Comparison of ENCODE assay signal across 9 cellular contexts in the genomic region with DNA sequence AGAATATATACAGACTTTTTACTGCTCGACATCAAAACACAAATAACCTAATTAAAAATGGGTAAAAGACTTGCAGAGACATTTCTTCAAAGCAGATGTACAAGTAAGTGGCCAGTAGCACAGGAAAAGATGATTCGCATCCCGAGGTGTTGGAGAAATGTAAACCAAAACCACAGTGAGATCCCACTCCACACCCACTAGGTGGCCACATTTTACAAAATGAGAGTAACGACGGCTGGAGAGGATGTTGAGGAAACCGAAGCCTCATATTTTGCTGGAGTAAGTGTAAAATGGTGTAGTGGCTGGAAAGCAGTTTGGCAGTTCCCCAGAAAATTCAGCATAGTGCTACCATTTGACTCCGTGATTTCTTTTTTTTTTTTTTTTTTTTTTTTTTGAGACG. TPM values are rescaled to one million over a fixed set of nuclear protein-coding genes. Genes with fewer than 3 reads are reported as not detected.
DNase-seq lines count a peak whose midpoint lies in the region; ATAC-seq, FAIRE-seq and TF ChIP-seq lines count a peak whose summit lies in the region.
"Had no signal": no experiment of that assay in that cellular context is flagged by ENCODE, and none has a peak within 500 bp of the region (broad histone marks: within the 10 kb centered on the region; RNA-seq: fewer than 3 reads in every experiment).

No MANE protein-coding gene starts in this region.

- H3K4me1 ChIP-seq in HepG2 (ENCODE audit: insufficient read depth, low read length), result no peaks in the 10 kb centered on the region

- no peak overlapping the region for H3K4me2 ChIP-seq in HepG2 (ENCODE audit: low read depth, low read length)

- peak overlapping the region; percentile 75 for H3K27ac Mint-ChIP-seq in activated CD4-positive, alpha-beta T cell treated with anti-CD3 and anti-CD28 coated beads, Interleukin-2, amount 10 ng/mL, durations not matched to agents 24 days and 14 days

- TF ChIP-seq EP300 in HepG2 (IDR thresholded peaks at IDR 0.05; ENCODE audit: low read depth in 2 of 2, low read length in 2 of 2), result no peak
- no peak for TF ChIP-seq EP300 in HepG2 (CRISPR knock-in tag; IDR thresholded peaks at IDR 0.05; ENCODE audit: borderline replicate concordance)

- H3K4me3 Mint-ChIP-seq in activated CD4-positive, alpha-beta T cell treated with anti-CD3 and anti-CD28 coated beads, Interleukin-2, amount 10 ng/mL, durations not matched to agents 24 days and 14 days, result peak overlapping the region; percentile 16

- no peaks in the 10 kb centered on the region for H3K9me3 ChIP-seq in HepG2 (ENCODE audit: low read length)

- no peak overlapping the region for H3K4me3 ChIP-seq in HepG2 (replicated peaks in 1 of 3; ENCODE audit: insufficient read depth in 1 of 3, low read depth in 2 of 3, low read length in 3 of 3)

- in situ Hi-C loops in SK-MEL-5 (cut with HindIII; ENCODE audit: low pct_unique_long_range_greater_than_20kb, low sequenced_read_pairs) (no loop called here), HepG2 (cut with HindIII; ENCODE audit: extremely low pct_ligation_motif_present, low pct_unique_long_range_greater_than_20kb) (loop anchor here (5.0 kb wide), 2 partner anchors 147 to 302 kb away; no protein-coding TSS in a partner anchor)

- peaks cover 20% of the 10 kb centered on the region for H3K4me1 Mint-ChIP-seq in activated CD4-positive, alpha-beta T cell treated with anti-CD3 and anti-CD28 coated beads, Interleukin-2, amount 10 ng/mL, durations not matched to agents 24 days and 14 days

- WGBS in HepG2 (ENCODE audit: low lambda C conversion rate), result 28% methylated on average over 8 of the region's 8 CpGs

- no peak overlapping the region for H2AFZ ChIP-seq in HepG2 (ENCODE audit: low read length)

- FAIRE-seq in HepG2 (lab: Jason Lieb, UNC), result peak; percentile 86

- no peak for TF ChIP-seq POLR2A in HepG2 (IDR thresholded peaks at IDR 0.05; ENCODE audit: insufficient read depth in 1 of 2, low read depth in 2 of 2, low read length in 2 of 2)

- no peaks in the 10 kb centered on the region for H3K9me3 Mint-ChIP-seq in activated CD4-positive, alpha-beta T cell treated with anti-CD3 and anti-CD28 coated beads, Interleukin-2, amount 10 ng/mL, durations not matched to agents 24 days and 14 days

- no peaks in the 10 kb centered on the region for H3K36me3 Mint-ChIP-seq in activated CD4-positive, alpha-beta T cell treated with anti-CD3 and anti-CD28 coated beads, Interleukin-2, amount 10 ng/mL, durations not matched to agents 24 days and 14 days (ENCODE audit: low read depth)

- H3K27ac ChIP-seq in HepG2 (ENCODE audit: extremely low read length, insufficient read depth, low read length), result no peak overlapping the region

- H3K79me2 ChIP-seq in HepG2 (ENCODE audit: insufficient read depth, low read length), result no peaks in the 10 kb centered on the region

- peaks cover 6 to 26% of the 10 kb centered on the region in 2 experiments; a peak in 3 of 5 replicates for H3K27me3 ChIP-seq in HepG2 (ENCODE audit: control insufficient read depth in 1 of 2, insufficient read depth in 2 of 2, low read length in 2 of 2)

- peak; percentile 86 for DNase-seq in activated CD4-positive, alpha-beta T cell treated with anti-CD3 and anti-CD28 coated beads, Interleukin-2, amount 10 ng/mL, durations not matched to agents 24 days and 14 days
- DNase-seq in activated CD4-positive, alpha-beta T cell treated with anti-CD3 and anti-CD28 coated beads, Interleukin-2, amount 50 U/mL, for 4 hours, result no peak
- DNase-seq in MV-4-11 (lab: John Stamatoyannopoulos, UW) (peak; percentile 80), SK-MEL-5 (ENCODE audit: low read depth, low spot score) (peak; percentile 80), cerebellum (ENCODE audit: low spot score) (peak; percentile 53), HepG2 (ENCODE audit: low spot score) (peak; percentile 64), stromal cell of bone marrow (ENCODE audit: low read depth) (peak; percentile 57), T1000 (lab: John Stamatoyannopoulos, UW) (no peak)

- intact Hi-C loops in activated CD4-positive, alpha-beta T cell treated with anti-CD3 and anti-CD28 coated beads, Interleukin-2, amount 10 ng/mL, durations not matched to agents 24 days and 14 days (cut with micrococcal nuclease), result loop anchor here (2.0 to 10.0 kb wide), 5 partner anchors 90 to 550 kb away; a partner anchor contains a TSS
- intact Hi-C loops in HepG2 (cut with micrococcal nuclease; ENCODE audit: unreplicated experiment), result no loop called here

- H4K20me1 ChIP-seq in HepG2 (ENCODE audit: insufficient read depth, low read length), result no peaks in the 10 kb centered on the region

- H3K9ac ChIP-seq in HepG2 (ENCODE audit: insufficient read depth, low read depth, low read length), result no peak overlapping the region

- H3K27me3 Mint-ChIP-seq in activated CD4-positive, alpha-beta T cell treated with anti-CD3 and anti-CD28 coated beads, Interleukin-2, amount 10 ng/mL, durations not matched to agents 24 days and 14 days, result peaks cover 53% of the 10 kb centered on the region

- peak; percentile 76 for TF ChIP-seq CTCF in HepG2 (CRISPR knock-in tag; IDR thresholded peaks at IDR 0.05)

- ATAC-seq in HepG2, result peak; percentile 61

- POLR2A ChIA-PET in HepG2 (lab: Yijun Ruan, JAX), result no interaction called here

- H3K36me3 ChIP-seq in HepG2 (replicated peaks in 1 of 2; ENCODE audit: control insufficient read depth in 1 of 2, insufficient read depth in 2 of 2, low read length in 2 of 2), result no peaks in the 10 kb centered on the region

- no TSS peak for BruUV-seq in HepG2 (replicated peaks; lab: Mats Ljungman, UMichigan)

- CTCF ChIA-PET in HepG2 (lab: Yijun Ruan, JAX; ENCODE audit: low intra/inter-chr PET ratio, low total read pairs), result interaction anchor here (0.7 to 3.0 kb wide), 2 partner anchors 144 to 301 kb away, joined by 3 to 13 read pairs; no protein-coding TSS in a partner anchor

- TF ChIP-seq RAD21 in HepG2 (CRISPR knock-in tag; IDR thresholded peaks at IDR 0.05), result 0 out of 2 replicates have a peak, but pooled peaks have one; percentile 19

TF ChIP-seq in HepG2, 621 proteins besides CTCF, POLR2A, EP300 and RAD21 (continues in another document):
- TF ChIP-seq HNRNPH1 (optimal IDR thresholded peaks at IDR 0.05; ENCODE audit: low read depth, low read length), result no peak

RNA-seq across cellular contexts. Expression of a gene that starts 21.3 kb away (rescaled TPM):
- 6.8 and 8.2 TPM in 2 replicates for total RNA-seq in activated CD4-positive, alpha-beta T cell treated with anti-CD3 and anti-CD28 coated beads, Interleukin-2, amount 10 ng/mL, durations not matched to agents 24 days and 14 days
- not detected in 2 replicates for total RNA-seq in SK-MEL-5 (2014; rRNA removed; shearing (Covaris generic))
- polyA plus RNA-seq in SK-MEL-5 (2015; cell fraction: cytosol; rRNA removed), result not detected in 2 replicates
- 0.15 TPM in 1 of 2 replicates, not detected in the other for polyA plus RNA-seq in SK-MEL-5 (2015; cell fraction: nucleus; rRNA removed)
- total RNA-seq in cerebellum, result 3.0 TPM
- total RNA-seq in HepG2 (2016; rRNA removed; fragmentation: Illumina TruSeq; extraction: Trizol), result not detected in 2 replicates
- total RNA-seq in HepG2 (2016; cell fraction: cytosol; rRNA removed; fragmentation: Illumina TruSeq; extraction: Trizol; ENCODE audit: low read depth), result 0.10 TPM in 1 of 2 replicates, not detected in the other
- not detected in 2 replicates for total RNA-seq in HepG2 (2016; cell fraction: insoluble cytoplasmic fraction; rRNA removed; fragmentation: Illumina TruSeq; extraction: Trizol)
- not detected in 2 replicates for total RNA-seq in HepG2 (2016; cell fraction: membrane; rRNA removed; fragmentation: Illumina TruSeq; extraction: Trizol)
- total RNA-seq in HepG2 (2016; cell fraction: nucleus; rRNA removed; fragmentation: Illumina TruSeq; extraction: Trizol), result not detected in 2 replicates
- not detected in 2 replicates for polyA plus RNA-seq in HepG2 (2011; rRNA removed)
- polyA plus RNA-seq in HepG2 (2011; cell fraction: cytosol; rRNA removed), result not detected in 2 replicates
- polyA plus RNA-seq in HepG2 (2011; cell fraction: nucleus; rRNA removed), result not detected in 2 replicates
- not detected in 2 replicates for polyA plus RNA-seq in HepG2 (2012)
- polyA plus RNA-seq in HepG2 (2016; cell fraction: cytosol; fragmentation: Illumina TruSeq; extraction: Trizol; ENCODE audit: low read depth), result not detected in 2 replicates
- not detected in 2 replicates for polyA plus RNA-seq in HepG2 (2016; cell fraction: insoluble cytoplasmic fraction; fragmentation: Illumina TruSeq; extraction: Trizol; ENCODE audit: low read depth)
- not detected in 2 replicates for polyA plus RNA-seq in HepG2 (2016; cell fraction: membrane; fragmentation: Illumina TruSeq; extraction: Trizol; ENCODE audit: low read depth)
- not detected in 2 replicates for polyA plus RNA-seq in HepG2 (2016; cell fraction: nucleus; fragmentation: Illumina TruSeq; extraction: Trizol; ENCODE audit: insufficient read depth, low read depth)
- not detected in 2 replicates for polyA minus RNA-seq in HepG2 (2011; rRNA and poly(A)+ RNA removed; ENCODE audit: low replicate concordance)
- polyA minus RNA-seq in HepG2 (2011; cell fraction: cytosol; rRNA and poly(A)+ RNA removed), result not detected in 2 replicates
- polyA minus RNA-seq in HepG2 (2011; cell fraction: nucleus; rRNA and poly(A)+ RNA removed), result not detected in 2 replicates

RNA-seq across cellular contexts. Expression of a gene that starts 24.1 kb away (rescaled TPM):
- not detected in 2 replicates for total RNA-seq in activated CD4-positive, alpha-beta T cell treated with anti-CD3 and anti-CD28 coated beads, Interleukin-2, amount 10 ng/mL, durations not matched to agents 24 days and 14 days
- not detected in 2 replicates for total RNA-seq in SK-MEL-5 (2014; rRNA removed; shearing (Covaris generic))
- polyA plus RNA-seq in SK-MEL-5 (2015; cell fraction: cytosol; rRNA removed), result not detected in 2 replicates
- polyA plus RNA-seq in SK-MEL-5 (2015; cell fraction: nucleus; rRNA removed), result not detected in 2 replicates
- total RNA-seq in cerebellum, result not detected
- not detected in 2 replicates for total RNA-seq in HepG2 (2016; rRNA removed; fragmentation: Illumina TruSeq; extraction: Trizol)
- total RNA-seq in HepG2 (2016; cell fraction: cytosol; rRNA removed; fragmentation: Illumina TruSeq; extraction: Trizol; ENCODE audit: low read depth), result not detected in 2 replicates
- total RNA-seq in HepG2 (2016; cell fraction: insoluble cytoplasmic fraction; rRNA removed; fragmentation: Illumina TruSeq; extraction: Trizol), result not detected in 2 replicates
- total RNA-seq in HepG2 (2016; cell fraction: membrane; rRNA removed; fragmentation: Illumina TruSeq; extraction: Trizol), result not detected in 2 replicates
- total RNA-seq in HepG2 (2016; cell fraction: nucleus; rRNA removed; fragmentation: Illumina TruSeq; extraction: Trizol), result not detected in 2 replicates
- polyA plus RNA-seq in HepG2 (2011; rRNA removed), result not detected in 2 replicates
- polyA plus RNA-seq in HepG2 (2011; cell fraction: cytosol; rRNA removed), result not detected in 2 replicates
- polyA plus RNA-seq in HepG2 (2011; cell fraction: nucleus; rRNA removed), result not detected in 2 replicates
- not detected in 2 replicates for polyA plus RNA-seq in HepG2 (2012)
- not detected in 2 replicates for polyA plus RNA-seq in HepG2 (2016; cell fraction: cytosol; fragmentation: Illumina TruSeq; extraction: Trizol; ENCODE audit: low read depth)
- polyA plus RNA-seq in HepG2 (2016; cell fraction: insoluble cytoplasmic fraction; fragmentation: Illumina TruSeq; extraction: Trizol; ENCODE audit: low read depth), result not detected in 2 replicates
- not detected in 2 replicates for polyA plus RNA-seq in HepG2 (2016; cell fraction: membrane; fragmentation: Illumina TruSeq; extraction: Trizol; ENCODE audit: low read depth)
- polyA plus RNA-seq in HepG2 (2016; cell fraction: nucleus; fragmentation: Illumina TruSeq; extraction: Trizol; ENCODE audit: insufficient read depth, low read depth), result not detected in 2 replicates
- polyA minus RNA-seq in HepG2 (2011; rRNA and poly(A)+ RNA removed; ENCODE audit: low replicate concordance), result not detected in 2 replicates
- not detected in 2 replicates for polyA minus RNA-seq in HepG2 (2011; cell fraction: cytosol; rRNA and poly(A)+ RNA removed)
- polyA minus RNA-seq in HepG2 (2011; cell fraction: nucleus; rRNA and poly(A)+ RNA removed), result not detected in 2 replicates
- total RNA-seq: urinary bladder had no signal
- polyA plus RNA-seq: urinary bladder had no signal

Comparison
In these comparisons a context has a peak if more than half of its experiments do, and no peak if none do; other contexts are left out.
1. DNase-seq: peak in activated CD4-positive, alpha-beta T cell treated with anti-CD3 and anti-CD28 coated beads, Interleukin-2, amount 10 ng/mL, durations not matched to agents 24 days and 14 days (single experiment), MV-4-11 (single experiment), SK-MEL-5 (single experiment), cerebellum (single experiment), HepG2 (single experiment) and stromal cell of bone marrow (single experiment); none in activated CD4-positive, alpha-beta T cell treated with anti-CD3 and anti-CD28 coated beads, Interleukin-2, amount 50 U/mL, for 4 hours (0 of 2) and T1000 (single experiment).